ENCODE assay signal across 24 cellular contexts in genomic region chr2:236998758-236999157, GRCh38.
A peak's percentile ranks its signal among the peaks of the same experiment; 100 is the strongest.
DNase-seq lines count a peak whose midpoint lies in the region; ATAC-seq, FAIRE-seq and TF ChIP-seq lines count a peak whose summit lies in the region.
"Had no signal": no experiment of that assay in that cellular context is flagged by ENCODE, and none has a peak within 500 bp of the region (broad histone marks: within the 10 kb centered on the region; RNA-seq: fewer than 3 reads in every experiment).

No MANE protein-coding gene starts in this region.

- no peak for TF ChIP-seq EP300 in K562 (IDR thresholded peaks at IDR 0.05; ENCODE audit: low read length)

- H3K79me2 ChIP-seq in K562 (ENCODE audit: control insufficient read depth, insufficient read depth, low read length): no peaks in the 10 kb centered on the region

- H3K4me1 ChIP-seq in HUES48 (ENCODE audit: control insufficient read depth, insufficient read depth, low read length) (peaks cover 32% of the 10 kb centered on the region), K562 (replicated peaks in 1 of 2; ENCODE audit: control insufficient read depth in 2 of 2, insufficient read depth in 2 of 2, low read length in 2 of 2) (no peaks in the 10 kb centered on the region), mucosa of descending colon (ENCODE audit: low read depth) (no peaks in the 10 kb centered on the region), esophagus squamous epithelium (peaks cover 0 to 11% (median 0%) of the 10 kb centered on the region in 3 donors)
- H3K4me1 ChIP-seq: tibial artery had no signal

- BruUV-seq in K562 (replicated peaks; lab: Mats Ljungman, UMichigan): no TSS peak

- H3K4me2 ChIP-seq in K562 (ENCODE audit: insufficient read depth, low read length): no peak overlapping the region
- H3K4me2 ChIP-seq: SK-N-SH had no signal

- POLR2A ChIA-PET in K562 (lab: Yijun Ruan, JAX): interaction anchor here (1.0 kb wide), 1 partner anchor 26 kb away, joined by 3 read pairs; no protein-coding TSS in a partner anchor

- H3K27me3 ChIP-seq in HUES48 (ENCODE audit: control insufficient read depth, insufficient read depth, low read length) (no peaks in the 10 kb centered on the region), K562 (ENCODE audit: control insufficient read depth in 2 of 2, insufficient read depth in 2 of 2, low read length in 2 of 2) (peaks cover 0 to 5% of the 10 kb centered on the region in 2 experiments; a peak in 1 of 5 replicates), esophagus squamous epithelium (peaks cover 0 to 17% (median 0%) of the 10 kb centered on the region in 4 donors)

- TF ChIP-seq CTCF in C4-2B (conservative IDR thresholded peaks at IDR 0.05): no peak
- TF ChIP-seq CTCF in K562 (IDR thresholded peaks at IDR 0.05 in 2 of 3, conservative IDR thresholded peaks at IDR 0.05 in 1 of 3; ENCODE audit: insufficient read depth in 2 of 3, low read depth in 1 of 3, low read length in 3 of 3): no peak
- no peak for TF ChIP-seq CTCF in mucosa of descending colon (IDR thresholded peaks at IDR 0.05)
- no peak for TF ChIP-seq CTCF in esophagus squamous epithelium (IDR thresholded peaks at IDR 0.05)

- no peak overlapping the region for H2AFZ ChIP-seq in K562 (ENCODE audit: low read depth, low read length)

- in situ Hi-C loops in K562 (cut with MboI): no loop called here

- H3K9me3 ChIP-seq in HUES48 (ENCODE audit: control insufficient read depth, insufficient read depth, low read length): peaks cover 14% of the 10 kb centered on the region; the same call in 1 of the 2 replicates
- no peaks in the 10 kb centered on the region for H3K9me3 ChIP-seq in K562 (replicated peaks; ENCODE audit: control insufficient read depth, insufficient read depth, low read depth, low read length)
- H3K9me3 ChIP-seq in mucosa of descending colon: no peaks in the 10 kb centered on the region
- H3K9me3 ChIP-seq in esophagus squamous epithelium: no peaks in the 10 kb centered on the region
- H3K9me3 ChIP-seq: SK-N-SH, tibial artery had no signal

- intact Hi-C loops in K562 (cut with micrococcal nuclease): no loop called here
- intact Hi-C loops in mucosa of descending colon (cut with DNase I, micrococcal nuclease): no loop called here
- intact Hi-C loops in left colon (cut with DNase I, micrococcal nuclease): no loop called here
- intact Hi-C loops in esophagus squamous epithelium (cut with DNase I): no loop called here

- ATAC-seq in K562 (no peak), mucosa of descending colon (no peak), left colon (no peak)
- ATAC-seq: esophagus mucosa, left lobe of liver had no signal

- CTCF ChIA-PET in K562 (lab: Yijun Ruan, JAX; ENCODE audit: low intra/inter-chr PET ratio): no interaction called here

- H3K27ac ChIP-seq in C4-2B (peak overlapping the region; percentile 100), HUES48 (ENCODE audit: low read depth, low read length) (peak overlapping the region; percentile 44), K562 (ENCODE audit: extremely low read depth, low read depth, low read length) (no peak overlapping the region), esophagus squamous epithelium (peak overlapping the region in 1 of 4 donors; percentile 23)
- H3K27ac ChIP-seq: tibial artery had no signal

- no peak overlapping the region for H3K9ac ChIP-seq in HUES48 (ENCODE audit: low read depth, low read length)
- H3K9ac ChIP-seq in K562 (ENCODE audit: insufficient read depth in 1 of 2, low read depth in 2 of 2, low read length in 2 of 2): no peak overlapping the region
- H3K9ac ChIP-seq: SK-N-SH had no signal

- FAIRE-seq in K562 (lab: Jason Lieb, UNC): no peak

- TF ChIP-seq RAD21 in K562 (CRISPR knock-in tag; conservative IDR thresholded peaks at IDR 0.05 in 1 of 2, IDR thresholded peaks at IDR 0.05 in 1 of 2): no peak

- DNase-seq in K562 (ENCODE audit: extremely low read depth in 1 of 4, low spot score in 3 of 4) (no peak), iPS-NIHi7 (ENCODE audit: extremely low spot score) (peak; percentile 39), mucosa of descending colon (no peak), left colon (no peak), esophagus squamous epithelium (lab: John Stamatoyannopoulos, UW) (no peak)
- DNase-seq: activated CD4-positive, alpha-beta memory T cell treated with anti-CD3 and anti-CD28 coated beads for 36 hours; activated CD4-positive, CD25-positive, alpha-beta regulatory T cell; activated naive CD4-positive, alpha-beta T cell treated with Interleukin-2 at 50 U/mL for 16 hours; activated T-cell treated with anti-CD3 and anti-CD28 coated beads for 4 hours; amniotic stem cell; caudate nucleus; NCI-H1436 treated with DMSO at 0.1 percent for 48 hours; NCI-H226; NK-92 treated with Interleukin-12 subunit alpha and Interleukin-12 subunit beta, amount 100 ng/mL, for 24 hours; RPMI8226; SK-N-SH; stimulated activated CD4-positive, alpha-beta T cell treated with anti-CD3 and anti-CD28 coated beads, Interleukin-2, amount 100 ng/mL, for 24 hours; stimulated activated naive CD4-positive, alpha-beta T cell treated with Interleukin-2 at 50 U/mL for 16 hours; T-helper 9 cell; tibial artery had no signal

- no peaks in the 10 kb centered on the region for H3K9me1 ChIP-seq in K562 (ENCODE audit: control insufficient read depth, insufficient read depth, low read length)

- H3K4me3 ChIP-seq in HUES48 (ENCODE audit: low read depth, low read length): no peak overlapping the region
- no peak overlapping the region for H3K4me3 ChIP-seq in K562
- H3K4me3 ChIP-seq in mucosa of descending colon: no peak overlapping the region
- no peak overlapping the region for H3K4me3 ChIP-seq in esophagus squamous epithelium
- H3K4me3 ChIP-seq: tibial artery had no signal

- H3K36me3 ChIP-seq in HUES48 (ENCODE audit: control insufficient read depth, insufficient read depth, low read length) (no peaks in the 10 kb centered on the region), K562 (ENCODE audit: control insufficient read depth, insufficient read depth, low read length) (no peaks in the 10 kb centered on the region), mucosa of descending colon (ENCODE audit: low read depth) (no peaks in the 10 kb centered on the region), esophagus squamous epithelium (no peaks in the 10 kb centered on the region)
- H3K36me3 ChIP-seq: tibial artery had no signal

- WGBS in K562 (ENCODE audit: insufficient coverage, low coverage, missing lambda C conversion rate): 0% methylated on average over 5 of the region's 5 CpGs
- 73 to 84% methylated on average over 5 of the region's 5 CpGs for WGBS in esophagus squamous epithelium, 2 donors

- no peaks in the 10 kb centered on the region for H4K20me1 ChIP-seq in K562 (replicated peaks; ENCODE audit: control insufficient read depth, insufficient read depth, low read length)

- TF ChIP-seq POLR2A in K562 (conservative IDR thresholded peaks at IDR 0.05) (no peak), esophagus squamous epithelium (IDR thresholded peaks at IDR 0.05) (no peak)

TF ChIP-seq in K562, 482 proteins besides CTCF, POLR2A, EP300 and RAD21:
- TF ChIP-seq C11orf30 (IDR thresholded peaks at IDR 0.05; ENCODE audit: low read depth) (peak; percentile 27; the same call in 1 of the 2 replicates), PTTG1 (tag; IDR thresholded peaks at IDR 0.05; ENCODE audit: low read depth) (no peak)
